12 cellular contexts compared by ENCODE assay signal in the genomic region with DNA sequence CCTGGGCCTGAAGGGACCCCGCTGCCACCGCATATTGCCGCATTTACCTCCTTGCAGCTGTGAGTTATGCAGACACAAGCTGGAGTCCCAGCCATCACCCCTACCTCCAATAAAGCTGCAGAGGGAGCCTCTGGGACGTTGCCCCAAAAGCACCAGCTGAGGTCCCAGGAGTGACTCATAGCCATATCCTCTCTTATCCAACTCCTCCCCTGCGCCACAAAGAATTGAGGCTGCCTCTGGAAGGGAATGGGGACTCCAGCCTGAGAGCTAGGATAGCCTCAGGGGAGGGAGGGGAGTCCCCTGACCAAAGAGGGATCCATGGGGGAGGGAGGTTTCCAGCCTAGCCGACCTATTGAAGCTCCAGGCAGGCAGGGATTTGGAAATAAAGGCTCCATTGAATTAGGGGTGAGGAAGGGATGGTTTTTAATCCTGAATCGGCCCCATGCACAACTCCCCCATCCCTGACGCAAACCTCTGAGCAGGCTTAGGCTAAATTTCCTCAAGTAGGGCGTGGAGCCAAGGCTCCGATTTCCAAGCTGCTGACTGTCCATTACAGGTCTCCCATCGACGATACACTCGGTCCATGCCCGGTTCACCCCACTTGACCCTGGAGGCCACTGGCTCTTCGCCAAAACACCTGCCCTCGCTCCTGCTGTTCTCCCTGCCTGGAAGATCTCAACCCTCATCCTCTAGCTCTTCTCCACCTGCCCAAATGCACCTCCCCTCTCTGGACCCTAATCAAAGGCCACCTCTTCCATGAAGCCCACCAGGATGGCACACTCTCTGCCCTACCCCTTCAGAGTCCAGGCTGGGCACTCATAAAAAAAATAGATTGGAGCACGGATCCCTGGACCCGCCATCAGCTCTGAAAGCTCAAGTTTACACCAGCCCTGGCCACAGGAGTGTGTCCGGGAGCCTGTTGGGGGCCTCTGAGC. TPM values are rescaled to one million over a fixed set of nuclear protein-coding genes. Genes with fewer than 3 reads are reported as not detected.
DNase-seq lines count a peak whose midpoint lies in the region; ATAC-seq and TF ChIP-seq lines count a peak whose summit lies in the region.
"Had no signal": no experiment of that assay in that cellular context is flagged by ENCODE, and none has a peak within 500 bp of the region (broad histone marks: within the 10 kb centered on the region; RNA-seq: fewer than 3 reads in every experiment).

No MANE protein-coding gene starts in this region.

- no peaks in the 10 kb centered on the region for H3K79me1 ChIP-seq in neuronal stem cell (ENCODE audit: low read depth, low read length)

- peak overlapping the region; percentile 91 for H2BK5ac ChIP-seq in neuronal stem cell (ENCODE audit: low read length)

- peak overlapping the region; percentile 97 for H4K91ac ChIP-seq in neuronal stem cell (ENCODE audit: low read depth, low read length, poor library complexity)

- H3K27me3 Mint-ChIP-seq in chondrocyte (ENCODE audit: low read depth): no peaks in the 10 kb centered on the region
- H3K27me3 Mint-ChIP-seq: activated CD8-positive, alpha-beta memory T cell treated with anti-CD3 and anti-CD28 coated beads, Interleukin-2, amount 10 ng/mL, durations not matched to agents 7 days and 5 days had no signal

- H3K4me1 Mint-ChIP-seq in chondrocyte (ENCODE audit: low read depth): peaks cover 13% of the 10 kb centered on the region
- H3K4me1 Mint-ChIP-seq: activated CD8-positive, alpha-beta memory T cell treated with anti-CD3 and anti-CD28 coated beads, Interleukin-2, amount 10 ng/mL, durations not matched to agents 7 days and 5 days; immature natural killer cell had no signal

- in situ Hi-C loops in G401 (cut with HindIII; ENCODE audit: low sequenced_read_pairs): no loop called here

- H3K36me3 Mint-ChIP-seq in chondrocyte (ENCODE audit: low read depth): peaks cover 9% of the 10 kb centered on the region
- H3K36me3 Mint-ChIP-seq: activated CD8-positive, alpha-beta memory T cell treated with anti-CD3 and anti-CD28 coated beads, Interleukin-2, amount 10 ng/mL, durations not matched to agents 7 days and 5 days; immature natural killer cell had no signal

- no peak overlapping the region for H3K4me2 ChIP-seq in neuronal stem cell (ENCODE audit: insufficient read depth, low read length, poor library complexity, severe bottlenecking)

- peak; percentile 36 for DNase-seq in G401 (ENCODE audit: low spot score)
- DNase-seq in NCI-H226: peak; percentile 90
- DNase-seq in chondrocyte (ENCODE audit: low spot score): no peak
- DNase-seq in neuronal stem cell (ENCODE audit: low spot score): peak; percentile 59
- DNase-seq in pons (ENCODE audit: low spot score): no peak
- DNase-seq in activated CD4-positive, alpha-beta T cell treated with anti-CD3 and anti-CD28 coated beads for 1 hour: no peak
- DNase-seq in activated gamma-delta T cell treated with Interleukin-2 at 50 U/mL for 16 hours: no peak
- DNase-seq: activated CD8-positive, alpha-beta memory T cell treated with anti-CD3 and anti-CD28 coated beads, Interleukin-2, amount 10 ng/mL, durations not matched to agents 7 days and 5 days; immature natural killer cell; NCI-H1436 treated with DMSO at 0.1 percent for 48 hours; Right ventricle myocardium superior had no signal

- peak overlapping the region; percentile 68 for H2BK120ac ChIP-seq in neuronal stem cell (ENCODE audit: low read depth, low read length)

- H3K4me3 Mint-ChIP-seq in chondrocyte (ENCODE audit: unreplicated experiment): no peak overlapping the region
- H3K4me3 Mint-ChIP-seq: activated CD8-positive, alpha-beta memory T cell treated with anti-CD3 and anti-CD28 coated beads, Interleukin-2, amount 10 ng/mL, durations not matched to agents 7 days and 5 days; immature natural killer cell had no signal

- no CpG with 5 or more reads among the region's 19 CpGs for WGBS in neuronal stem cell (ENCODE audit: extremely low coverage in 2 of 2, insufficient read length in 2 of 2, insufficient replicate concordance in 1 of 2), 2 donors

- H3K9me3 Mint-ChIP-seq in chondrocyte (ENCODE audit: low read depth): peaks cover 7% of the 10 kb centered on the region
- H3K9me3 Mint-ChIP-seq: immature natural killer cell had no signal

- no peaks in the 10 kb centered on the region for H3K27me3 ChIP-seq in neuronal stem cell (ENCODE audit: control insufficient read depth in 3 of 3, insufficient read depth in 3 of 3, low read depth in 1 of 3, low read length in 3 of 3)

- no peak overlapping the region for H3K4me3 ChIP-seq in neuronal stem cell (ENCODE audit: low read length in 2 of 2)

- H3K23ac ChIP-seq in neuronal stem cell (ENCODE audit: low read depth, low read length, poor library complexity): peak overlapping the region; percentile 62

- no peak for ATAC-seq in HG03196 (IDR thresholded peaks at IDR 0.05; ENCODE audit: unreplicated experiment)
- ATAC-seq: activated CD8-positive, alpha-beta memory T cell treated with anti-CD3 and anti-CD28 coated beads, Interleukin-2, amount 10 ng/mL, durations not matched to agents 7 days and 5 days had no signal

- peak overlapping the region; percentile 61 for H3K14ac ChIP-seq in neuronal stem cell (ENCODE audit: low read length)

- no peak overlapping the region for H4K8ac ChIP-seq in neuronal stem cell (ENCODE audit: low read depth, low read length)

- H2AK5ac ChIP-seq in neuronal stem cell (ENCODE audit: low read depth, low read length): peak overlapping the region; percentile 99

- H3K9ac ChIP-seq in neuronal stem cell (ENCODE audit: low read depth, low read length, poor library complexity): peak overlapping the region; percentile 24

- peaks cover 0 to 5% of the 10 kb centered on the region in 2 donors for H3K9me3 ChIP-seq in neuronal stem cell (replicated peaks in 1 of 2; ENCODE audit: control insufficient read depth in 2 of 2, insufficient read depth in 1 of 2, low read depth in 1 of 2, low read length in 2 of 2)

- peak overlapping the region; percentile 99 for H2BK12ac ChIP-seq in neuronal stem cell (ENCODE audit: low read length)

- peak overlapping the region; percentile 98 for H3K18ac ChIP-seq in neuronal stem cell (ENCODE audit: low read length)

- no peaks in the 10 kb centered on the region for H3K36me3 ChIP-seq in neuronal stem cell (replicated peaks in 1 of 2; ENCODE audit: control insufficient read depth in 2 of 2, insufficient read depth in 2 of 2, low read length in 2 of 2)

- no peak overlapping the region for H2AFZ ChIP-seq in neuronal stem cell (ENCODE audit: low read length)

- H3K4ac ChIP-seq in neuronal stem cell (ENCODE audit: low read length): peak overlapping the region; percentile 60

- TF ChIP-seq CTCF in chondrocyte (IDR thresholded peaks at IDR 0.05): peak; percentile 46

- H3K4me1 ChIP-seq in neuronal stem cell (ENCODE audit: control insufficient read depth in 2 of 2, insufficient read depth in 1 of 2, low read depth in 1 of 2, low read length in 2 of 2): peaks cover 11 to 36% of the 10 kb centered on the region in 2 donors

- peak overlapping the region; percentile 100 for H2BK15ac ChIP-seq in neuronal stem cell (ENCODE audit: low read length)

- H3K27ac Mint-ChIP-seq in chondrocyte (ENCODE audit: unreplicated experiment): no peak overlapping the region
- H3K27ac Mint-ChIP-seq: activated CD8-positive, alpha-beta memory T cell treated with anti-CD3 and anti-CD28 coated beads, Interleukin-2, amount 10 ng/mL, durations not matched to agents 7 days and 5 days; immature natural killer cell had no signal

- peak overlapping the region; percentile 69 for H3K27ac ChIP-seq in neuronal stem cell (replicated peaks; ENCODE audit: low read length)

RNA-seq across cellular contexts. Expression of a gene that starts 27.5 kb away (rescaled TPM):
- 66.5 and 72.7 TPM in 2 replicates for total RNA-seq in G401 (2014; rRNA removed; shearing (Covaris generic))
- total RNA-seq in chondrocyte: 5.2 to 7.4 TPM (median 7.0 TPM) in 3 replicates
- 103 TPM for polyA plus RNA-seq in neuronal stem cell (2013, experiment 1 of 2)
- polyA plus RNA-seq in neuronal stem cell (2013, experiment 2 of 2): 98.6 TPM

RNA-seq across cellular contexts. Expression of a gene that starts 36.9 kb away (rescaled TPM):
- total RNA-seq in G401 (2014; rRNA removed; shearing (Covaris generic)): not detected in 2 replicates
- total RNA-seq in chondrocyte: not detected in 3 replicates
- polyA plus RNA-seq in neuronal stem cell (2013, experiment 1 of 2): 0.26 TPM
- 0.35 TPM for polyA plus RNA-seq in neuronal stem cell (2013, experiment 2 of 2)
- total RNA-seq: activated CD8-positive, alpha-beta memory T cell treated with anti-CD3 and anti-CD28 coated beads, Interleukin-2, amount 10 ng/mL, durations not matched to agents 7 days and 5 days; Right ventricle myocardium superior had no signal
- polyA plus RNA-seq: immature natural killer cell had no signal

Comparison
In these comparisons a context has a peak if more than half of its experiments do, and no peak if none do; other contexts are left out.
1. DNase-seq: peak in G401 (single experiment), NCI-H226 (single experiment) and neuronal stem cell (single experiment); none in chondrocyte (single experiment), pons (single experiment), activated CD4-positive, alpha-beta T cell treated with anti-CD3 and anti-CD28 coated beads for 1 hour (single experiment) and activated gamma-delta T cell treated with Interleukin-2 at 50 U/mL for 16 hours (single experiment).